ENCODE assay signal across 25 cellular contexts in the genomic region with DNA sequence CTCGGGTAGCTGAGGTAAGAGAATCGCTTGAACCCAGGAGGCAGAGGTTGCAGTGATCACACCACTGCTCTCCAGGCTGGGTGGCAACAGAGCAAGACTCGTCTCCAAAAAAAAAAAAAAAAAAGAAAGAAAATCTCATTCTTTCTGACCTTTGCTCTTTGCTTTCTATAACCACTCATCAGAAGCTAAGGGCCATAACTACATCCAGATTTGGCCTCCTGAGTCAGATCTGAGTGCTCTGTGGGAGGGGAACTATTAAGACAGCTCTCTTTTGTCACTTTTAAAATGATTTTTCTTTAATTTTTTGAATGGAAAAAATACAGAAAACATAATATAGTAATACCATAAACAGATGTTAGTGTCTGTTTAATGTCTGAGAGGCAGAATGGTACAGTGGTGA.
"Had no signal": no experiment of that assay in that cellular context is flagged by ENCODE, and none has a peak within 500 bp of the region (broad histone marks: within the 10 kb centered on the region; RNA-seq: fewer than 3 reads in every experiment).

No MANE protein-coding gene starts in this region.

- DNase-seq: activated CD4-positive, alpha-beta T cell treated with anti-CD3 and anti-CD28 coated beads for 1 hour; activated CD4-positive, alpha-beta T cell treated with anti-CD3 and anti-CD28 coated beads, Interleukin-2, amount 50 U/mL, for 1 hour; activated CD8-positive, alpha-beta T cell treated with anti-CD3 and anti-CD28 coated beads, Interleukin-2, amount 10 ng/mL, durations not matched to agents 7 days and 5 days; activated T-cell treated with anti-CD3 and anti-CD28 coated beads, Interleukin-2, amount 50 U/mL, for 1 hour; adrenal gland; brain microvascular endothelial cell; caudate nucleus; dermis blood vessel endothelial cell; effector memory CD4-positive, alpha-beta T cell; heart right ventricle; kidney; left lung; naive thymus-derived CD8-positive, alpha-beta T cell; ovary; psoas muscle; stimulated activated CD4-positive, alpha-beta T cell treated with anti-CD3 and anti-CD28 coated beads, Interleukin-12 subunit alpha, Interleukin-12 subunit beta, amount 100 ng/mL, for 4 hours; stimulated activated CD4-positive, alpha-beta T cell treated with anti-CD3 and anti-CD28 coated beads, Interleukin-4, amount 100 ng/mL, for 4 hours; stimulated activated naive CD8-positive, alpha-beta T cell treated with anti-CD3 and anti-CD28 coated beads, Interleukin-15, Interleukin-2, amounts not matched to agents 100 U/mL and 50 U/mL, for 24 hours; T-helper 9 cell; upper lobe of right lung had no signal

- H3K27me3 ChIP-seq: adrenal gland, ascending aorta, brain microvascular endothelial cell, heart right ventricle, left lung, neutrophil, ovary, right atrium auricular region, upper lobe of right lung had no signal

- H3K27ac Mint-ChIP-seq: activated CD8-positive, alpha-beta T cell treated with anti-CD3 and anti-CD28 coated beads, Interleukin-2, amount 10 ng/mL, durations not matched to agents 7 days and 5 days; activated naive CD4-positive, alpha-beta T cell treated with anti-CD3 and anti-CD28 coated beads, Interleukin-2, amount 50 U/mL, for 72 hours had no signal

- H3K36me3 Mint-ChIP-seq: activated naive CD4-positive, alpha-beta T cell treated with anti-CD3 and anti-CD28 coated beads, Interleukin-2, amount 50 U/mL, for 72 hours had no signal

- H3K4me1 Mint-ChIP-seq: naive thymus-derived CD8-positive, alpha-beta T cell had no signal

- H3K4me3 Mint-ChIP-seq: activated CD8-positive, alpha-beta T cell treated with anti-CD3 and anti-CD28 coated beads, Interleukin-2, amount 10 ng/mL, durations not matched to agents 7 days and 5 days; naive thymus-derived CD8-positive, alpha-beta T cell had no signal

- H3K36me3 ChIP-seq: adrenal gland, ascending aorta, brain microvascular endothelial cell, heart right ventricle, left lung, neutrophil, ovary, right atrium auricular region, upper lobe of right lung had no signal

- H3K4me1 ChIP-seq: adrenal gland, ascending aorta had no signal

- H3K9me3 Mint-ChIP-seq: activated naive CD4-positive, alpha-beta T cell treated with anti-CD3 and anti-CD28 coated beads, Interleukin-2, amount 50 U/mL, for 72 hours had no signal

- H3K9me3 ChIP-seq: adrenal gland, ascending aorta, left lung, neutrophil, ovary, psoas muscle, right atrium auricular region, upper lobe of right lung had no signal

- H3K4me3 ChIP-seq: adrenal gland, ascending aorta, heart right ventricle, left lung, lung, ovary, psoas muscle, right atrium auricular region, upper lobe of right lung had no signal

- FAIRE-seq: kidney had no signal

- H3K27ac ChIP-seq: adrenal gland, ascending aorta, brain microvascular endothelial cell, heart right ventricle, left lung, neutrophil, ovary, psoas muscle, right atrium auricular region, upper lobe of right lung had no signal
